ENCODE assay signal across 14 cellular contexts in genomic region chr5:115487750-115488149, GRCh38. TPM values are rescaled to one million over a fixed set of nuclear protein-coding genes. Genes with fewer than 3 reads are reported as not detected.
DNase-seq lines count a peak whose midpoint lies in the region; ATAC-seq and TF ChIP-seq lines count a peak whose summit lies in the region.
"Had no signal": no experiment of that assay in that cellular context is flagged by ENCODE, and none has a peak within 500 bp of the region (broad histone marks: within the 10 kb centered on the region; RNA-seq: fewer than 3 reads in every experiment).

No MANE protein-coding gene starts in this region.

- POLR2A ChIA-PET in CD8-positive, alpha-beta memory T cell (lab: Charles Lee): no interaction called here

- H3K4me1 Mint-ChIP-seq in CD8-positive, alpha-beta memory T cell: peaks cover 0 to 7% (median 0%) of the 10 kb centered on the region in 3 donors
- peaks cover 8% of the 10 kb centered on the region for H3K4me1 Mint-ChIP-seq in GM23338

- H3K36me3 ChIP-seq in GM06990 (ENCODE audit: control insufficient read depth, insufficient read depth, low read length): no peaks in the 10 kb centered on the region
- H3K36me3 ChIP-seq in CD8-positive, alpha-beta memory T cell (ENCODE audit: insufficient read depth, low read length): no peaks in the 10 kb centered on the region
- H3K36me3 ChIP-seq in GM23338 (ENCODE audit: insufficient read depth): no peaks in the 10 kb centered on the region
- H3K36me3 ChIP-seq: BLaER1, WERI-Rb-1 had no signal

- peaks cover 4 to 8% of the 10 kb centered on the region in 2 donors for H3K27me3 Mint-ChIP-seq in CD8-positive, alpha-beta memory T cell
- peaks cover 4% of the 10 kb centered on the region for H3K27me3 Mint-ChIP-seq in GM23338 (ENCODE audit: insufficient read depth, low read depth, poor library complexity)

- H3K4me3 ChIP-seq in GM06990 (replicated peaks; ENCODE audit: low read depth, low read length) (no peak overlapping the region), GM23338 (no peak overlapping the region)
- no peak overlapping the region for H3K4me3 ChIP-seq in CD8-positive, alpha-beta memory T cell (ENCODE audit: low read length)
- H3K4me3 ChIP-seq: BLaER1 had no signal

- no peaks in the 10 kb centered on the region for H3K36me3 Mint-ChIP-seq in CD8-positive, alpha-beta memory T cell
- H3K36me3 Mint-ChIP-seq in GM23338 (ENCODE audit: low read depth): no peaks in the 10 kb centered on the region

- H3K9me2 ChIP-seq in GM23338 (ENCODE audit: insufficient read depth): peaks cover 5% of the 10 kb centered on the region; the same call in 1 of the 2 replicates

- H3K4me1 ChIP-seq in CD8-positive, alpha-beta memory T cell (ENCODE audit: insufficient read depth, low read length): no peaks in the 10 kb centered on the region
- H3K4me1 ChIP-seq in GM23338 (ENCODE audit: insufficient read depth): 0 out of 2 replicates have a peak, but pooled peaks cover 3% of the 10 kb centered on the region
- H3K4me1 ChIP-seq: BLaER1 had no signal

- H3K27me3 ChIP-seq in GM06990 (replicated peaks; ENCODE audit: control insufficient read depth, insufficient read depth, low read length) (no peaks in the 10 kb centered on the region), GM23338 (ENCODE audit: insufficient read depth) (no peaks in the 10 kb centered on the region)
- H3K27me3 ChIP-seq in CD8-positive, alpha-beta memory T cell (ENCODE audit: insufficient read depth, low read length, poor library complexity, severe bottlenecking): no peaks in the 10 kb centered on the region
- H3K27me3 ChIP-seq: BLaER1 had no signal

- no peaks in the 10 kb centered on the region for H3K79me2 ChIP-seq in GM23338 (replicated peaks; ENCODE audit: insufficient read depth)

- H2AFZ ChIP-seq in GM23338: no peak overlapping the region

- ATAC-seq in GM18508 (IDR thresholded peaks at IDR 0.05; ENCODE audit: insufficient read depth, unreplicated experiment) (peak; percentile 61), GM21723 (IDR thresholded peaks at IDR 0.05; ENCODE audit: unreplicated experiment) (peak; percentile 54), HG03439 (IDR thresholded peaks at IDR 0.05; ENCODE audit: unreplicated experiment) (peak; percentile 54), GM23338 (no peak)

- no peaks in the 10 kb centered on the region for H3K9me3 ChIP-seq in CD8-positive, alpha-beta memory T cell (ENCODE audit: low read length)
- H3K9me3 ChIP-seq: BLaER1 had no signal

- H4K20me1 ChIP-seq in GM23338 (replicated peaks; ENCODE audit: insufficient read depth): no peaks in the 10 kb centered on the region
- H4K20me1 ChIP-seq: BLaER1 had no signal

- TF ChIP-seq CTCF in GM06990 (IDR thresholded peaks at IDR 0.05; ENCODE audit: insufficient read depth, low read length, poor library complexity, severe bottlenecking) (no peak), GM23338 (conservative IDR thresholded peaks at IDR 0.05; ENCODE audit: low read depth in 2 of 2) (no peak)

- no peak overlapping the region for H3K27ac Mint-ChIP-seq in CD8-positive, alpha-beta memory T cell
- no peak overlapping the region for H3K27ac Mint-ChIP-seq in GM23338

- no peak overlapping the region for H3K4me3 Mint-ChIP-seq in CD8-positive, alpha-beta memory T cell
- no peak overlapping the region for H3K4me3 Mint-ChIP-seq in GM23338

- H3F3A ChIP-seq in GM23338 (replicated peaks; ENCODE audit: low read depth): no peaks in the 10 kb centered on the region

- H3K27ac ChIP-seq in CD8-positive, alpha-beta memory T cell (ENCODE audit: low read depth, low read length): no peak overlapping the region
- H3K27ac ChIP-seq in GM23338 (ENCODE audit: low read depth): no peak overlapping the region
- H3K27ac ChIP-seq: BLaER1, WERI-Rb-1 had no signal

- peak; percentile 15 for DNase-seq in GM06990 (ENCODE audit: extremely low read depth, insufficient read length)
- no peak for DNase-seq in NCI-H187 (lab: John Stamatoyannopoulos, UW)
- no peak for DNase-seq in CD8-positive, alpha-beta memory T cell
- no peak for DNase-seq in GM23338 (ENCODE audit: low spot score)
- DNase-seq in NCI-H2107 (lab: John Stamatoyannopoulos, UW): no peak
- DNase-seq: cerebellar nuclear complex; NCI-H1436; occipital lobe; stimulated activated naive CD4-positive, alpha-beta T cell treated with Interleukin-2 at 50 U/mL for 16 hours; WERI-Rb-1 had no signal

- H3K4me2 ChIP-seq in GM23338: no peak overlapping the region
- H3K4me2 ChIP-seq: BLaER1 had no signal

- no peaks in the 10 kb centered on the region for H3K9me3 Mint-ChIP-seq in CD8-positive, alpha-beta memory T cell
- H3K9me3 Mint-ChIP-seq in GM23338: no peaks in the 10 kb centered on the region

- CTCF ChIA-PET in CD8-positive, alpha-beta memory T cell (lab: Charles Lee): no interaction called here

TF ChIP-seq in GM23338, 12 proteins besides CTCF, POLR2A, EP300 and RAD21:
- TF ChIP-seq ETS1 (IDR thresholded peaks at IDR 0.05) (no peak), CREB1 (CRISPR knock-in tag; IDR thresholded peaks at IDR 0.05; ENCODE audit: low read depth) (no peak), ZNF462 (CRISPR knock-in tag; IDR thresholded peaks at IDR 0.05) (no peak)

RNA-seq across cellular contexts. Expression of gene FEM1C, which starts 56.8 kb away (rescaled TPM):
- total RNA-seq in CD8-positive, alpha-beta memory T cell: 10 to 100 TPM; 14.1 to 14.7 TPM
- 2.9 TPM for polyA plus RNA-seq in CD8-positive, alpha-beta memory T cell
- 21.6 and 22.3 TPM in 2 replicates for total RNA-seq in GM23338 (2014; rRNA removed; shearing (Covaris generic))
- polyA plus RNA-seq in GM23338 (2016; fragmentation: Nextera tagmentation; extraction: Ambion mirVana): 4.5 and 4.7 TPM in 2 replicates
